9 cellular contexts compared by ENCODE assay signal in the genomic region with DNA sequence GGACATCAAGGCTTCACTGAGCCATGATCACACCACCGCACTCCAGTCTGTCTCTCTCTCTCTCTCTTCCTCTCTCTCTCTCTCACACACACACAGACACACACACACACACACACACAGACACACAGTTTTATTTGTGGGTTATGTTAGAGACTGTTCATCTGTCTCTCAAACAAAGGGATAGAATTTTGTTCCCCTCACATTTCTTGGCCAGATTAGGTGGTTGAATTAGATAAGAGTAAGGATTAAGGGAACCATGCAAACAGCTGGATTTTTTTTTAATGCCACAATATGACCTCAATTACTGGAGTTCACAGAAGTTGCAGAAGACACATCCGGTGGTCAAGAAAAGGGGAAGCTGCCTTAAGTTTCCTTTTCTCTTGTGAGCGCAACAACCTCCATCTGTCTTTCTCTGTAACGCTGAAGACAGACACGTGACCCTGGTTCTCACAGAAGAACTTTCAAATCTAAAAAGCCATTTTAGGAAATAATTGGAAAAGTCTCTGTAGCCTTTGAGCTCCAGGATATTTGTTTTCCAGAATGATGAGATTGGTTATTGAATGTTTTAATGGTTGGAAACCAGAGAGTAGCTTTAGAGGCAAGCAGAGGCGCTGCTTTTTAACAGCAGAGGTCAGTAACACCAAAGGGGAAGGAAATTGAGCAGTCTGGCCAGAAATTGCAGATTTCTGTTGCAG. TPM values are rescaled to one million over a fixed set of nuclear protein-coding genes. Genes with fewer than 3 reads are reported as not detected.
DNase-seq lines count a peak whose midpoint lies in the region; ATAC-seq and TF ChIP-seq lines count a peak whose summit lies in the region.
"Had no signal": no experiment of that assay in that cellular context is flagged by ENCODE, and none has a peak within 500 bp of the region (broad histone marks: within the 10 kb centered on the region; RNA-seq: fewer than 3 reads in every experiment).

No MANE protein-coding gene starts in this region.

- CTCF ChIA-PET in CD4-positive, alpha-beta T cell (lab: Charles Lee) = no interaction called here

- H3K9me3 ChIP-seq in mononuclear cell (ENCODE audit: low read depth, low read length) = no peaks in the 10 kb centered on the region
- no peaks in the 10 kb centered on the region for H3K9me3 ChIP-seq in CD4-positive, alpha-beta T cell (ENCODE audit: control insufficient read depth, low read length)

- peak overlapping the region; percentile 70 for H3K4me3 Mint-ChIP-seq in dendritic cell treated with granulocyte-macrophage colony-stimulating factor and Interleukin-4, amounts not matched to agents 40 ng/mL and 50 ng/mL, for 4 days
- no peak overlapping the region for H3K4me3 Mint-ChIP-seq in CD4-positive, alpha-beta T cell

- intact Hi-C loops in dendritic cell treated with granulocyte-macrophage colony-stimulating factor and Interleukin-4, amounts not matched to agents 40 ng/mL and 50 ng/mL, for 4 days (cut with micrococcal nuclease) = loop anchor here (1.0 to 2.0 kb wide), 3 partner anchors 221 to 412 kb away; partner anchors contain the start of gene PHF3
- intact Hi-C loops in CD4-positive, alpha-beta T cell (cut with DNase I, micrococcal nuclease) = loop anchor here (2.0 to 5.0 kb wide), 2 partner anchors 410 to 412 kb away; no protein-coding TSS in a partner anchor

- H3K27me3 Mint-ChIP-seq in dendritic cell treated with granulocyte-macrophage colony-stimulating factor and Interleukin-4, amounts not matched to agents 40 ng/mL and 50 ng/mL, for 4 days = peaks cover 3% of the 10 kb centered on the region
- H3K27me3 Mint-ChIP-seq in CD4-positive, alpha-beta T cell = peaks cover 12% of the 10 kb centered on the region

- H3K27ac ChIP-seq in C4-2B = no peak overlapping the region
- no peak overlapping the region for H3K27ac ChIP-seq in CD4-positive, alpha-beta T cell (ENCODE audit: low read depth, low read length)

- H3K4me1 Mint-ChIP-seq in dendritic cell treated with granulocyte-macrophage colony-stimulating factor and Interleukin-4, amounts not matched to agents 40 ng/mL and 50 ng/mL, for 4 days (ENCODE audit: low read depth) = peaks cover 29% of the 10 kb centered on the region
- H3K4me1 Mint-ChIP-seq in CD4-positive, alpha-beta T cell (ENCODE audit: low read depth) = peaks cover 9% of the 10 kb centered on the region

- DNase-seq in NCI-H748 treated with DMSO at 0.1 percent for 48 hours (lab: John Stamatoyannopoulos, UW) = peak; percentile 43
- DNase-seq in stimulated activated naive CD4-positive, alpha-beta T cell (lab: John Stamatoyannopoulos, UW) = no peak
- DNase-seq in CD4-positive, alpha-beta T cell = no peak

- POLR2A ChIA-PET in CD4-positive, alpha-beta T cell (lab: Charles Lee) = no interaction called here

- H3K9me3 Mint-ChIP-seq in dendritic cell treated with granulocyte-macrophage colony-stimulating factor and Interleukin-4, amounts not matched to agents 40 ng/mL and 50 ng/mL, for 4 days = no peaks in the 10 kb centered on the region
- H3K9me3 Mint-ChIP-seq in CD4-positive, alpha-beta T cell = no peaks in the 10 kb centered on the region

- no peaks in the 10 kb centered on the region for H3K27me3 ChIP-seq in mononuclear cell (ENCODE audit: insufficient read depth, low read length)
- H3K27me3 ChIP-seq in CD4-positive, alpha-beta T cell (ENCODE audit: control insufficient read depth, insufficient read depth, low read length) = no peaks in the 10 kb centered on the region

- TF ChIP-seq POLR2A in GM18505 (IDR thresholded peaks at IDR 0.05; ENCODE audit: borderline replicate concordance, extremely low read depth, insufficient read depth, insufficient read length) = no peak

- no peaks in the 10 kb centered on the region for H3K36me3 Mint-ChIP-seq in dendritic cell treated with granulocyte-macrophage colony-stimulating factor and Interleukin-4, amounts not matched to agents 40 ng/mL and 50 ng/mL, for 4 days (ENCODE audit: low read depth)
- no peaks in the 10 kb centered on the region for H3K36me3 Mint-ChIP-seq in CD4-positive, alpha-beta T cell (ENCODE audit: low read depth)

- peak overlapping the region; percentile 7 for H3K4me3 ChIP-seq in mononuclear cell (ENCODE audit: low read length)

- peak; percentile 91 for ATAC-seq in GM18505 (IDR thresholded peaks at IDR 0.05; ENCODE audit: unreplicated experiment)
- ATAC-seq in HG02798 (IDR thresholded peaks at IDR 0.05; ENCODE audit: poor library complexity, unreplicated experiment) = peak; percentile 96
- no peak for ATAC-seq in CD4-positive, alpha-beta T cell (ENCODE audit: poor library complexity)

- peak overlapping the region; percentile 69 for H3K27ac Mint-ChIP-seq in dendritic cell treated with granulocyte-macrophage colony-stimulating factor and Interleukin-4, amounts not matched to agents 40 ng/mL and 50 ng/mL, for 4 days
- no peak overlapping the region for H3K27ac Mint-ChIP-seq in CD4-positive, alpha-beta T cell

- peaks cover 27% of the 10 kb centered on the region for H3K4me1 ChIP-seq in mononuclear cell (ENCODE audit: insufficient read depth, low read length)

- TF ChIP-seq CTCF in C4-2B (conservative IDR thresholded peaks at IDR 0.05) = peak; percentile 48
- TF ChIP-seq CTCF in CD4-positive, alpha-beta T cell (IDR thresholded peaks at IDR 0.05) = no peak

RNA-seq across cellular contexts. Expression of gene LGSN, which starts 33.0 kb away (rescaled TPM):
- not detected for total RNA-seq in mononuclear cell
- total RNA-seq in CD4-positive, alpha-beta T cell = not detected
- total RNA-seq: activated CD8-positive, alpha-beta memory T cell treated with anti-CD3 and anti-CD28 coated beads for 36 hours had no signal
